31 cellular contexts compared by ENCODE assay signal in genomic region chr1:241815957-241816356, GRCh38.
"Had no signal": no experiment of that assay in that cellular context is flagged by ENCODE, and none has a peak within 500 bp of the region (broad histone marks: within the 10 kb centered on the region; RNA-seq: fewer than 3 reads in every experiment).

No MANE protein-coding gene starts in this region.

- H3K27ac ChIP-seq: brain microvascular endothelial cell, esophagus muscularis mucosa, foreskin keratinocyte, gastrocnemius medialis, heart left ventricle had no signal

- FAIRE-seq: astrocyte, bronchial epithelial cell, colon had no signal

- H3K27me3 ChIP-seq: brain microvascular endothelial cell, esophagus muscularis mucosa, foreskin keratinocyte, gastrocnemius medialis, heart left ventricle had no signal

- H3K36me3 ChIP-seq: brain microvascular endothelial cell, esophagus muscularis mucosa, gastrocnemius medialis, heart left ventricle had no signal

- H3K4me3 ChIP-seq: esophagus muscularis mucosa, gastrocnemius medialis, heart left ventricle had no signal

- DNase-seq: activated CD4-positive, alpha-beta memory T cell treated with anti-CD3 and anti-CD28 coated beads for 36 hours; activated CD4-positive, alpha-beta T cell treated with anti-CD3 and anti-CD28 coated beads for 36 hours; activated CD4-positive, alpha-beta T cell treated with anti-CD3 and anti-CD28 coated beads, Interleukin-2, amount 10 ng/mL, durations not matched to agents 24 days and 14 days; activated CD4-positive, CD25-positive, alpha-beta regulatory T cell; activated CD4-positive, CD25-positive, alpha-beta regulatory T cell treated with anti-CD3 and anti-CD28 coated beads, Interleukin-2, amount 50 U/mL, for 72 hours; activated CD8-positive, alpha-beta memory T cell treated with anti-CD3 and anti-CD28 coated beads, Interleukin-2, amount 10 ng/mL, durations not matched to agents 7 days and 5 days; activated CD8-positive, alpha-beta memory T cell treated with anti-CD3 and anti-CD28 coated beads, Interleukin-2, amount 50 U/mL, for 48 hours; activated CD8-positive, alpha-beta T cell treated with anti-CD3 and anti-CD28 coated beads, Interleukin-2, amount 10 ng/mL, durations not matched to agents 7 days and 5 days; activated gamma-delta T cell; activated naive CD4-positive, alpha-beta T cell treated with anti-CD3 and anti-CD28 coated beads, Interleukin-2, amount 50 U/mL, for 16 hours; activated naive CD4-positive, alpha-beta T cell treated with Interleukin-2 at 50 U/mL for 16 hours; activated T-cell treated with anti-CD3 and anti-CD28 coated beads for 4 hours; activated T-cell treated with anti-CD3 and anti-CD28 coated beads, Interleukin-2, amount 50 U/mL, for 24 hours; activated T-cell treated with anti-CD3 and anti-CD28 coated beads, Interleukin-2, amount 50 U/mL, for 72 hours; amniotic stem cell; anterior cingulate cortex; brain microvascular endothelial cell; cortex of kidney; dermis blood vessel endothelial cell; effector CD4-positive, alpha-beta T cell; effector memory CD8-positive, alpha-beta T cell; erythroblast; foreskin keratinocyte; gastrocnemius medialis; glutamatergic neuron; heart left ventricle; T-helper 2 cell had no signal

- H3K9me3 ChIP-seq: esophagus muscularis mucosa, gastrocnemius medialis, heart left ventricle had no signal

- ATAC-seq: activated CD4-positive, alpha-beta T cell treated with anti-CD3 and anti-CD28 coated beads for 36 hours; activated CD8-positive, alpha-beta memory T cell treated with anti-CD3 and anti-CD28 coated beads, Interleukin-2, amount 10 ng/mL, durations not matched to agents 7 days and 5 days; activated CD8-positive, alpha-beta T cell treated with anti-CD3 and anti-CD28 coated beads, Interleukin-2, amount 10 ng/mL, durations not matched to agents 7 days and 5 days; activated T-cell treated with anti-CD3 and anti-CD28 coated beads, Interleukin-2, amount 50 U/mL, for 72 hours; effector memory CD8-positive, alpha-beta T cell; foreskin keratinocyte; gastrocnemius medialis; heart left ventricle had no signal

- H3K4me1 ChIP-seq: esophagus muscularis mucosa, foreskin keratinocyte, gastrocnemius medialis, heart left ventricle had no signal
